27 cellular contexts compared by ENCODE assay signal in the genomic region with DNA sequence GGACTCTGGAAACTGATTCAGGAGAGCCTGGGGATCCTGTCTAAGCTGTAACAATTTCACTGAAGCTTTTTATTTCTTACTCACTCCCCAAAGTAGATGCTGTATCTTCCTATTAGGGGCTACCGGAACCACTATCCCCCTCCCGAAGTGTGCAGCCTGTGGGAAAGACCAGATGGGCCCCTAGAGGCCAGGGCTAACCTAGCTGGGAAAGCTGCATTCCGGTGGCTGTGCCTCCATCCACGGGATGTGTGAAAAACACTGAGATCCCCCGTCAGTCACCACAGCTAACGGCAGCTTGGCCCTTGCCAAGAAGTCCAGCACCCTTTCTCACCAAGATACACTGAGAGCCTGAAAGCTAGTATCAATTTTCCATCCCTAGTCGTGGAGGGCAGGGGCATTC. TPM values are rescaled to one million over a fixed set of nuclear protein-coding genes. Genes with fewer than 3 reads are reported as not detected.
"Had no signal": no experiment of that assay in that cellular context is flagged by ENCODE, and none has a peak within 500 bp of the region (broad histone marks: within the 10 kb centered on the region; RNA-seq: fewer than 3 reads in every experiment).

No MANE protein-coding gene starts in this region.

- H3K4me3 Mint-ChIP-seq: effector memory CD8-positive, alpha-beta T cell; mesothelial cell of epicardium; naive thymus-derived CD4-positive, alpha-beta T cell; nephron; stimulated activated memory B cell treated with anti-CD40 and anti-IgM and Interleukin-4, amounts not matched to agents 10 μg/mL and 1 μg/mL and 100 μg/mL, for 72 hours had no signal

- H3K79me2 ChIP-seq: hepatocyte, parathyroid adenoma had no signal

- H3K36me3 Mint-ChIP-seq: naive thymus-derived CD4-positive, alpha-beta T cell; stimulated activated memory B cell treated with anti-CD40 and anti-IgM and Interleukin-4, amounts not matched to agents 10 μg/mL and 1 μg/mL and 100 μg/mL, for 72 hours had no signal

- H3K4me1 Mint-ChIP-seq: mesothelial cell of epicardium; naive thymus-derived CD4-positive, alpha-beta T cell; stimulated activated memory B cell treated with anti-CD40 and anti-IgM and Interleukin-4, amounts not matched to agents 10 μg/mL and 1 μg/mL and 100 μg/mL, for 72 hours had no signal

- H3K27me3 ChIP-seq: gastrocnemius medialis, heart left ventricle, hepatocyte, vagina had no signal

- H2AFZ ChIP-seq: hepatocyte, parathyroid adenoma had no signal

- H3K4me1 ChIP-seq: left lung, parathyroid adenoma, vagina had no signal

- H3K4me3 ChIP-seq: gastrocnemius medialis, hepatocyte, left lung, smooth muscle cell, vagina had no signal

- DNase-seq: cerebellar nuclear complex; cortex of kidney; effector memory CD8-positive, alpha-beta T cell; foreskin fibroblast; gastrocnemius medialis; heart left ventricle; left cardiac atrium; left lung; mesenchymal stem cell; naive thymus-derived CD4-positive, alpha-beta T cell; stimulated activated CD4-positive, alpha-beta T cell treated with anti-CD3 and anti-CD28 coated beads, Interleukin-4, amount 100 ng/mL, for 4 hours; stimulated activated naive CD8-positive, alpha-beta T cell treated with anti-CD3 and anti-CD28 coated beads, Interleukin-15, Interleukin-2, amounts not matched to agents 100 U/mL and 50 U/mL, for 24 hours; substantia nigra; trophoblast cell had no signal

- H3K27ac Mint-ChIP-seq: effector memory CD8-positive, alpha-beta T cell; mesothelial cell of epicardium; naive thymus-derived CD4-positive, alpha-beta T cell; nephron; progenitor cell of endocrine pancreas; stimulated activated memory B cell treated with anti-CD40 and anti-IgM and Interleukin-4, amounts not matched to agents 10 μg/mL and 1 μg/mL and 100 μg/mL, for 72 hours had no signal

- H3K9me3 Mint-ChIP-seq: effector memory CD8-positive, alpha-beta T cell had no signal

- H3K27ac ChIP-seq: gastrocnemius medialis, hepatocyte, left lung, neutrophil, parathyroid adenoma, vagina had no signal

- H3K9me3 ChIP-seq: heart left ventricle, left lung, neutrophil, vagina had no signal

- ATAC-seq: effector memory CD8-positive, alpha-beta T cell; esophagus mucosa; gastrocnemius medialis; heart left ventricle; left cardiac atrium; left lung; naive thymus-derived CD4-positive, alpha-beta T cell; sciatic nerve; stimulated activated naive CD8-positive, alpha-beta T cell treated with anti-CD3 and anti-CD28 coated beads, Interleukin-15, Interleukin-2, amounts not matched to agents 100 U/mL and 50 U/mL, for 24 hours had no signal

- H3K4me2 ChIP-seq: hepatocyte, smooth muscle cell had no signal

- H3K36me3 ChIP-seq: gastrocnemius medialis, heart left ventricle, left lung, neutrophil, vagina had no signal

RNA-seq across cellular contexts. Expression of a gene that starts 3.1 kb away (rescaled TPM):
- total RNA-seq: kidney epithelial cell; lung microvascular endothelial cell; naive thymus-derived CD4-positive, alpha-beta T cell; vagina had no signal
- polyA plus RNA-seq: naive thymus-derived CD4-positive, alpha-beta T cell; smooth muscle cell had no signal
